ENCODE assay signal across 20 cellular contexts in the genomic region with DNA sequence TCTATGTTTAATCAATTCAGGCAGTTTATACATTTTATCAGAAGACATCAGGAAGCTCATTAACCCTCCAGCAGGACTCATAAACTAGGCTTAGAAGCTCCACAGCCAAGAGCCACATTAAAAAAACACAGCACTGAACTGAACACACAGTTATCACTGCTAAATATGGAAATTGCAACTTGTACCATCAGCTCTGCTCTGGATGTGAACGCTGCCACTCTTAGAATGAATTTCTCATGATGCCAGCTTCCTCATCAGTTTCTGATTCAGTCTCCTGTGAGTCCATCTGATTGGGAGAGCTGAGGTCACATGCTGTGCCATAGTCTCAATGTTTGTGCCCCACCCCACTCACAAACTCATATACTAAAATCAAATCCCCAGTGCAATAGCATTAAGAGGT. TPM values are rescaled to one million over a fixed set of nuclear protein-coding genes. Genes with fewer than 3 reads are reported as not detected.
A peak's percentile ranks its signal among the peaks of the same experiment; 100 is the strongest.
DNase-seq lines count a peak whose midpoint lies in the region; ATAC-seq, FAIRE-seq and TF ChIP-seq lines count a peak whose summit lies in the region.
"Had no signal": no experiment of that assay in that cellular context is flagged by ENCODE, and none has a peak within 500 bp of the region (broad histone marks: within the 10 kb centered on the region; RNA-seq: fewer than 3 reads in every experiment).

No MANE protein-coding gene starts in this region.

- 0% methylated on average over 1 of the region's 1 CpG for WGBS in K562 (ENCODE audit: insufficient coverage, low coverage, missing lambda C conversion rate)
- WGBS in smooth muscle cell (ENCODE audit: low lambda C conversion rate), result 43% methylated on average over 1 of the region's 1 CpG

- no peaks in the 10 kb centered on the region for H3K9me3 Mint-ChIP-seq in activated CD4-positive, alpha-beta T cell treated with anti-CD3 and anti-CD28 coated beads for 36 hours (ENCODE audit: low read depth)
- no peaks in the 10 kb centered on the region for H3K9me3 Mint-ChIP-seq in activated T-helper 1 cell treated with anti-CD3 and anti-CD28 coated beads, Interleukin-12 subunit alpha, Interleukin-12 subunit beta, Interleukin-2, Interleukin-4 antibody, amounts not matched to agents 30 ng/mL and 10 ng/mL and 1 ng/mL, durations not matched to agents 14 hours and 24 hours and 36 hours
- H3K9me3 Mint-ChIP-seq: CD4-positive, alpha-beta memory T cell; IgD-negative memory B cell had no signal

- H3K4me2 ChIP-seq in K562 (ENCODE audit: insufficient read depth, low read length) (no peak overlapping the region), smooth muscle cell (no peak overlapping the region)

- no peak overlapping the region for H3K4me3 Mint-ChIP-seq in activated CD4-positive, alpha-beta T cell treated with anti-CD3 and anti-CD28 coated beads for 36 hours
- H3K4me3 Mint-ChIP-seq in activated T-helper 1 cell treated with anti-CD3 and anti-CD28 coated beads, Interleukin-12 subunit alpha, Interleukin-12 subunit beta, Interleukin-2, Interleukin-4 antibody, amounts not matched to agents 30 ng/mL and 10 ng/mL and 1 ng/mL, durations not matched to agents 14 hours and 24 hours and 36 hours, result no peak overlapping the region
- H3K4me3 Mint-ChIP-seq: CD4-positive, alpha-beta memory T cell; IgD-negative memory B cell had no signal

- no peaks in the 10 kb centered on the region for H3K9me1 ChIP-seq in K562 (ENCODE audit: control insufficient read depth, insufficient read depth, low read length)

- POLR2A ChIA-PET in activated CD4-positive, alpha-beta T cell treated with anti-CD3 and anti-CD28 coated beads for 36 hours (lab: Charles Lee), result no interaction called here
- POLR2A ChIA-PET in K562 (lab: Yijun Ruan, JAX), result interaction anchor here (1.4 to 1.6 kb wide), 2 partner anchors 8 to 17 kb away, joined by 3 to 5 read pairs; a partner anchor contains a TSS

- DNase-seq in activated CD4-positive, alpha-beta T cell treated with anti-CD3 and anti-CD28 coated beads for 36 hours, result no peak
- no peak for DNase-seq in activated CD4-positive, alpha-beta T cell treated with anti-CD3 and anti-CD28 coated beads, Interleukin-2, amount 50 U/mL, for 4 hours
- DNase-seq in K562 (ENCODE audit: extremely low read depth in 1 of 4, low spot score in 3 of 4) (no peak), smooth muscle cell (lab: John Stamatoyannopoulos, UW; ENCODE audit: unreplicated experiment) (no peak), pons (ENCODE audit: low spot score) (no peak)
- DNase-seq in activated T-helper 1 cell treated with anti-CD3 and anti-CD28 coated beads, Interleukin-12 subunit alpha, Interleukin-12 subunit beta, Interleukin-2, Interleukin-4 antibody, amounts not matched to agents 30 ng/mL and 10 ng/mL and 1 ng/mL, durations not matched to agents 14 hours and 24 hours and 36 hours (ENCODE audit: low spot score), result no peak
- no peak for DNase-seq in activated CD4-positive, CD25-positive, alpha-beta regulatory T cell treated with anti-CD3 and anti-CD28 coated beads, Interleukin-2, amount 50 U/mL, for 72 hours
- DNase-seq: CD4-positive, alpha-beta memory T cell; H7; NCI-H1436; NCI-H2029; NCI-H524; NK-92 treated with Interleukin-12 subunit alpha and Interleukin-12 subunit beta, amount 100 ng/mL, for 24 hours; OCI-M1; SHP77 treated with DMSO at 0.1 percent for 48 hours had no signal

- H3K9me3 ChIP-seq in K562 (replicated peaks; ENCODE audit: control insufficient read depth, insufficient read depth, low read depth, low read length) (no peaks in the 10 kb centered on the region), smooth muscle cell (replicated peaks; ENCODE audit: low read depth) (no peaks in the 10 kb centered on the region)

- H3K27me3 Mint-ChIP-seq in activated CD4-positive, alpha-beta T cell treated with anti-CD3 and anti-CD28 coated beads for 36 hours, result peaks cover 10% of the 10 kb centered on the region
- H3K27me3 Mint-ChIP-seq in activated T-helper 1 cell treated with anti-CD3 and anti-CD28 coated beads, Interleukin-12 subunit alpha, Interleukin-12 subunit beta, Interleukin-2, Interleukin-4 antibody, amounts not matched to agents 30 ng/mL and 10 ng/mL and 1 ng/mL, durations not matched to agents 14 hours and 24 hours and 36 hours (ENCODE audit: insufficient read depth), result peaks cover 8% of the 10 kb centered on the region

- H4K20me1 ChIP-seq in K562 (replicated peaks; ENCODE audit: control insufficient read depth, insufficient read depth, low read length), result no peaks in the 10 kb centered on the region
- H4K20me1 ChIP-seq in smooth muscle cell (ENCODE audit: low read depth), result no peaks in the 10 kb centered on the region

- H3K79me2 ChIP-seq in K562 (ENCODE audit: control insufficient read depth, insufficient read depth, low read length), result no peaks in the 10 kb centered on the region
- no peaks in the 10 kb centered on the region for H3K79me2 ChIP-seq in smooth muscle cell (ENCODE audit: low read depth)

- CTCF ChIA-PET in activated CD4-positive, alpha-beta T cell treated with anti-CD3 and anti-CD28 coated beads for 36 hours (lab: Charles Lee), result no interaction called here
- CTCF ChIA-PET in K562 (lab: Yijun Ruan, JAX; ENCODE audit: low intra/inter-chr PET ratio), result no interaction called here

- no peak for TF ChIP-seq CTCF in K562 (IDR thresholded peaks at IDR 0.05 in 2 of 3, conservative IDR thresholded peaks at IDR 0.05 in 1 of 3; ENCODE audit: insufficient read depth in 2 of 3, low read depth in 1 of 3, low read length in 3 of 3)
- no peak for TF ChIP-seq CTCF in smooth muscle cell (IDR thresholded peaks at IDR 0.05; ENCODE audit: borderline replicate concordance, insufficient read depth, poor library complexity, severe bottlenecking)

- peaks cover 2% of the 10 kb centered on the region for H3K4me1 Mint-ChIP-seq in activated CD4-positive, alpha-beta T cell treated with anti-CD3 and anti-CD28 coated beads for 36 hours
- peaks cover 6% of the 10 kb centered on the region for H3K4me1 Mint-ChIP-seq in activated T-helper 1 cell treated with anti-CD3 and anti-CD28 coated beads, Interleukin-12 subunit alpha, Interleukin-12 subunit beta, Interleukin-2, Interleukin-4 antibody, amounts not matched to agents 30 ng/mL and 10 ng/mL and 1 ng/mL, durations not matched to agents 14 hours and 24 hours and 36 hours (ENCODE audit: low read depth)
- H3K4me1 Mint-ChIP-seq: CD4-positive, alpha-beta memory T cell; IgD-negative memory B cell had no signal

- no peak for FAIRE-seq in K562 (lab: Jason Lieb, UNC)
- FAIRE-seq: HTR-8/SVneo had no signal

- H3K4me1 ChIP-seq in K562 (replicated peaks in 1 of 2; ENCODE audit: control insufficient read depth in 2 of 2, insufficient read depth in 2 of 2, low read length in 2 of 2) (no peaks in the 10 kb centered on the region), smooth muscle cell (ENCODE audit: low read depth) (no peaks in the 10 kb centered on the region)

- TF ChIP-seq RAD21 in Ishikawa (IDR thresholded peaks at IDR 0.05; ENCODE audit: low read depth) (no peak), K562 (CRISPR knock-in tag; conservative IDR thresholded peaks at IDR 0.05 in 1 of 2, IDR thresholded peaks at IDR 0.05 in 1 of 2) (no peak)

- BruUV-seq in K562 (replicated peaks; lab: Mats Ljungman, UMichigan), result no TSS peak

- H3K27ac ChIP-seq in K562 (ENCODE audit: extremely low read depth, low read depth, low read length) (no peak overlapping the region), smooth muscle cell (ENCODE audit: low read depth) (no peak overlapping the region)
- H3K27ac ChIP-seq: HL-60 had no signal

- peak; percentile 58 for ATAC-seq in activated CD4-positive, alpha-beta T cell treated with anti-CD3 and anti-CD28 coated beads for 36 hours
- peak; percentile 25; the same call in 2 of the 3 replicates for ATAC-seq in K562
- ATAC-seq: SK-N-SH treated with all-trans-retinoic acid at 6 μM for 48 hours had no signal

- H2AFZ ChIP-seq in K562 (ENCODE audit: low read depth, low read length), result no peak overlapping the region
- H2AFZ ChIP-seq in smooth muscle cell (ENCODE audit: low read depth), result peak overlapping the region; percentile 9

- H3K36me3 Mint-ChIP-seq in activated CD4-positive, alpha-beta T cell treated with anti-CD3 and anti-CD28 coated beads for 36 hours (ENCODE audit: low read depth), result no peaks in the 10 kb centered on the region
- H3K36me3 Mint-ChIP-seq in activated T-helper 1 cell treated with anti-CD3 and anti-CD28 coated beads, Interleukin-12 subunit alpha, Interleukin-12 subunit beta, Interleukin-2, Interleukin-4 antibody, amounts not matched to agents 30 ng/mL and 10 ng/mL and 1 ng/mL, durations not matched to agents 14 hours and 24 hours and 36 hours (ENCODE audit: low read depth), result no peaks in the 10 kb centered on the region
- H3K36me3 Mint-ChIP-seq: CD4-positive, alpha-beta memory T cell; IgD-negative memory B cell had no signal

- intact Hi-C loops in activated CD4-positive, alpha-beta T cell treated with anti-CD3 and anti-CD28 coated beads for 36 hours (cut with DNase I, micrococcal nuclease), result no loop called here
- intact Hi-C loops in K562 (cut with micrococcal nuclease), result no loop called here
- intact Hi-C loops in activated T-helper 1 cell treated with anti-CD3 and anti-CD28 coated beads, Interleukin-12 subunit alpha, Interleukin-12 subunit beta, Interleukin-2, Interleukin-4 antibody, amounts not matched to agents 30 ng/mL and 10 ng/mL and 1 ng/mL, durations not matched to agents 14 hours and 24 hours and 36 hours (cut with micrococcal nuclease), result no loop called here

- no peak overlapping the region for H3K27ac Mint-ChIP-seq in activated CD4-positive, alpha-beta T cell treated with anti-CD3 and anti-CD28 coated beads for 36 hours
- H3K27ac Mint-ChIP-seq in activated T-helper 1 cell treated with anti-CD3 and anti-CD28 coated beads, Interleukin-12 subunit alpha, Interleukin-12 subunit beta, Interleukin-2, Interleukin-4 antibody, amounts not matched to agents 30 ng/mL and 10 ng/mL and 1 ng/mL, durations not matched to agents 14 hours and 24 hours and 36 hours, result no peak overlapping the region
- H3K27ac Mint-ChIP-seq: CD4-positive, alpha-beta memory T cell; IgD-negative memory B cell had no signal

- H3K4me3 ChIP-seq in K562 (no peak overlapping the region), smooth muscle cell (no peak overlapping the region)

- no peaks in the 10 kb centered on the region; a peak in 1 of 5 replicates for H3K27me3 ChIP-seq in K562 (ENCODE audit: control insufficient read depth in 2 of 2, insufficient read depth in 2 of 2, low read length in 2 of 2)
- H3K27me3 ChIP-seq in smooth muscle cell (ENCODE audit: low read depth), result no peaks in the 10 kb centered on the region

- no peak overlapping the region for H3K9ac ChIP-seq in K562 (ENCODE audit: insufficient read depth in 1 of 2, low read depth in 2 of 2, low read length in 2 of 2)
- H3K9ac ChIP-seq in smooth muscle cell (ENCODE audit: low read depth), result no peak overlapping the region

- TF ChIP-seq POLR2A in K562 (conservative IDR thresholded peaks at IDR 0.05), result no peak

- in situ Hi-C loops in K562 (cut with MboI), result no loop called here

- H3K36me3 ChIP-seq in K562 (ENCODE audit: control insufficient read depth, insufficient read depth, low read length) (no peaks in the 10 kb centered on the region), smooth muscle cell (ENCODE audit: low read depth) (no peaks in the 10 kb centered on the region)

- H3F3A ChIP-seq in smooth muscle cell (ENCODE audit: low read depth), result no peaks in the 10 kb centered on the region

- TF ChIP-seq EP300 in Ishikawa (IDR thresholded peaks at IDR 0.05; ENCODE audit: borderline replicate concordance) (no peak), K562 (IDR thresholded peaks at IDR 0.05; ENCODE audit: low read length) (no peak)

RNA-seq across cellular contexts. Expression of a gene that starts 17.1 kb away (rescaled TPM):
- 10 to 100 TPM; 23.4 to 26.5 TPM for total RNA-seq in activated CD4-positive, alpha-beta T cell treated with anti-CD3 and anti-CD28 coated beads for 36 hours
- total RNA-seq in K562 (2011; cell fraction: chromatin; rRNA removed; ENCODE audit: low replicate concordance), result 16.8 and 65.4 TPM in 2 replicates
- 11.8 and 15.3 TPM in 2 replicates for total RNA-seq in K562 (2011; cell fraction: nucleolus; rRNA removed)
- total RNA-seq in K562 (2011; cell fraction: nucleoplasm; rRNA removed), result 29.0 and 51.5 TPM in 2 replicates
- total RNA-seq in K562 (2014; rRNA removed) (19.8 and 22.8 TPM in 2 replicates), K562 (2014; rRNA removed; fragmentation: Illumina TruSeq; extraction: Trizol) (50.4 and 59.3 TPM in 2 replicates), K562 (2015; rRNA removed; fragmentation: Illumina TruSeq; extraction: Trizol) (38.8 and 43.9 TPM in 2 replicates), K562 (2021) (37.0 and 38.1 TPM in 2 replicates), smooth muscle cell (11.8 and 23.1 TPM in 2 replicates)
- polyA plus RNA-seq in K562 (2011; rRNA removed) (38.2 and 54.6 TPM in 2 replicates), K562 (2014; fragmentation: Illumina TruSeq; extraction: Trizol) (50.3 and 58.0 TPM in 2 replicates), K562 (2014; fragmentation: Nextera tagmentation; extraction: Ambion mirVana) (100 to 1,000 TPM; 216 to 233 TPM), K562 (2014; rRNA removed) (36.0 and 43.8 TPM in 2 replicates), smooth muscle cell (8.4 and 12.4 TPM in 2 replicates)
- 8.1 and 14.7 TPM in 2 replicates for polyA plus RNA-seq in K562 (2011; cell fraction: cytosol; rRNA removed)
- polyA plus RNA-seq in K562 (2011; cell fraction: nucleus; rRNA removed), result 19.7 and 49.3 TPM in 2 replicates
- 34.5 and 42.1 TPM in 2 replicates for polyA plus RNA-seq in K562 (2012)
- polyA minus RNA-seq in K562 (2011; rRNA and poly(A)+ RNA removed), result 54.3 and 56.3 TPM in 2 replicates
- polyA minus RNA-seq in K562 (2011; cell fraction: cytosol; rRNA and poly(A)+ RNA removed), result 12.3 and 13.2 TPM in 2 replicates
- 27.2 and 55.6 TPM in 2 replicates for polyA minus RNA-seq in K562 (2011; cell fraction: nucleus; rRNA and poly(A)+ RNA removed)
- total RNA-seq in activated T-helper 1 cell treated with anti-CD3 and anti-CD28 coated beads, Interleukin-12 subunit alpha, Interleukin-12 subunit beta, Interleukin-2, Interleukin-4 antibody, amounts not matched to agents 30 ng/mL and 10 ng/mL and 1 ng/mL, durations not matched to agents 14 hours and 24 hours and 36 hours, result 26.7 and 28.6 TPM in 2 replicates

RNA-seq across cellular contexts. Expression of a gene that starts 55.0 kb away (rescaled TPM):
- total RNA-seq in activated CD4-positive, alpha-beta T cell treated with anti-CD3 and anti-CD28 coated beads for 36 hours, result not detected
- 894 and 1,629 TPM in 2 replicates for total RNA-seq in K562 (2011; cell fraction: chromatin; rRNA removed; ENCODE audit: low replicate concordance)
- total RNA-seq in K562 (2011; cell fraction: nucleolus; rRNA removed), result 336 and 368 TPM in 2 replicates
- 603 and 625 TPM in 2 replicates for total RNA-seq in K562 (2011; cell fraction: nucleoplasm; rRNA removed)
- 228 and 247 TPM in 2 replicates for total RNA-seq in K562 (2014; rRNA removed)
- total RNA-seq in K562 (2014; rRNA removed; fragmentation: Illumina TruSeq; extraction: Trizol), result 393 and 413 TPM in 2 replicates
- total RNA-seq in K562 (2015; rRNA removed; fragmentation: Illumina TruSeq; extraction: Trizol), result 254 and 267 TPM in 2 replicates
- 290 and 301 TPM in 2 replicates for total RNA-seq in K562 (2021)
- 205 and 316 TPM in 2 replicates for polyA plus RNA-seq in K562 (2011; rRNA removed)
- 91.5 and 147 TPM in 2 replicates for polyA plus RNA-seq in K562 (2011; cell fraction: cytosol; rRNA removed)
- 211 and 239 TPM in 2 replicates for polyA plus RNA-seq in K562 (2011; cell fraction: nucleus; rRNA removed)
- polyA plus RNA-seq in K562 (2012), result 152 and 202 TPM in 2 replicates
- 288 and 329 TPM in 2 replicates for polyA plus RNA-seq in K562 (2014; fragmentation: Illumina TruSeq; extraction: Trizol)
- 100 to 1,000 TPM; 221 to 292 TPM for polyA plus RNA-seq in K562 (2014; fragmentation: Nextera tagmentation; extraction: Ambion mirVana)
- 195 and 210 TPM in 2 replicates for polyA plus RNA-seq in K562 (2014; rRNA removed)
- 717 and 810 TPM in 2 replicates for polyA minus RNA-seq in K562 (2011; rRNA and poly(A)+ RNA removed)
- polyA minus RNA-seq in K562 (2011; cell fraction: cytosol; rRNA and poly(A)+ RNA removed), result 96.8 and 138 TPM in 2 replicates
- 704 and 866 TPM in 2 replicates for polyA minus RNA-seq in K562 (2011; cell fraction: nucleus; rRNA and poly(A)+ RNA removed)
- 12.9 and 21.6 TPM in 2 replicates for total RNA-seq in smooth muscle cell
- 5.8 and 9.5 TPM in 2 replicates for polyA plus RNA-seq in smooth muscle cell
- not detected in 2 replicates for total RNA-seq in activated T-helper 1 cell treated with anti-CD3 and anti-CD28 coated beads, Interleukin-12 subunit alpha, Interleukin-12 subunit beta, Interleukin-2, Interleukin-4 antibody, amounts not matched to agents 30 ng/mL and 10 ng/mL and 1 ng/mL, durations not matched to agents 14 hours and 24 hours and 36 hours
- total RNA-seq: H7 had no signal
- polyA plus RNA-seq: CD4-positive, alpha-beta memory T cell had no signal

Comparison
In these comparisons a context has a peak if more than half of its experiments do, and no peak if none do; other contexts are left out.
1. RNA of a gene that starts 55.0 kb away (total RNA-seq): 228 to 1,629 TPM in K562; 12.9 to 21.6 TPM in smooth muscle cell, not detected in activated CD4-positive, alpha-beta T cell treated with anti-CD3 and anti-CD28 coated beads for 36 hours and not detected in activated T-helper 1 cell treated with anti-CD3 and anti-CD28 coated beads, Interleukin-12 subunit alpha, Interleukin-12 subunit beta, Interleukin-2, Interleukin-4 antibody, amounts not matched to agents 30 ng/mL and 10 ng/mL and 1 ng/mL, durations not matched to agents 14 hours and 24 hours and 36 hours; every median in the first group is over 10 times any median in the second.